Comparison of ENCODE assay signal across 1 cellular context in the genomic region with DNA sequence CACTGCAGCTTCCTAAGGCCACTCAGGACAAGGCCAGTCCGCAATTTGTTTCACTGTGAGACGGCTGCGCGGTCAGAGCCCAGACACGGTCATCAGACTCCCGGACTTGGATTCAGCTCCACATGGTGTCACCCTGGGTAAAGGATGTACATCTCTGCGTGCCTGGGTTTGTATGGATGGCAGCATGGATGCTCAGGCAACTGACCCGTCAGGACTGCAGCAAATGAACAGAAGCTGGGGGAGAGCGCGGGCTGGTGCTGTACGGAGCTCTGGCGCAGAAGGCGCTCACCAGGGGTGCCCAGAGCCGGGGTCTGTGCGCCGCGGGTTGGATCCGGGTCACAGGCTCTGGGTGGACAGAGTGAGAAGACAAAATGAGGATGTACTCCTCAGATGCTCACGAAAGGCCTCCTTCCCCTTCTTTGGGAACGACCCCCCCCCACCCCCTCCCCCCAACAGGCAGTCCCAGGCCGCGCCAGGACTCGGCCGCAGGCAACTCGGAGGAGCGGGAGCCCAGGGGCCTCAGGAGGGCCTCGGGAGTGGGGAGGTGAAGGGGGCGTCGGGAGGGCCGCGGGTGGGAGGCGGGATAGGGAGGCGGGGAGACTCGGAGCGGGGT.
TF ChIP-seq lines count a peak whose summit lies in the region.

No MANE protein-coding gene starts in this region.

TF ChIP-seq in GM23338, 12 proteins besides CTCF, POLR2A, EP300 and RAD21 (continued from another document):
- no peak for TF ChIP-seq ZNF462 (CRISPR knock-in tag; IDR thresholded peaks at IDR 0.05)
